2 cellular contexts compared by ENCODE assay signal in genomic region chr4:66972087-66972486, GRCh38.
TF ChIP-seq lines count a peak whose summit lies in the region.

No MANE protein-coding gene starts in this region.

TF ChIP-seq in H1, 55 proteins besides CTCF, POLR2A, EP300 and RAD21 (continues in another document):
- TF ChIP-seq USF2 (IDR thresholded peaks at IDR 0.05; ENCODE audit: low read length) (no peak), ATF2 (IDR thresholded peaks at IDR 0.05; ENCODE audit: low read length) (no peak), RFX5 (IDR thresholded peaks at IDR 0.05; ENCODE audit: borderline replicate concordance, low read depth, low read length) (no peak), CTBP2 (IDR thresholded peaks at IDR 0.05; ENCODE audit: borderline replicate concordance, insufficient read depth, insufficient read length, low read length) (no peak), MAX (IDR thresholded peaks at IDR 0.05) (no peak), POLR2AphosphoS5 (IDR thresholded peaks at IDR 0.05; ENCODE audit: low read depth, low read length) (no peak), JUN (IDR thresholded peaks at IDR 0.05; ENCODE audit: low read depth, low read length) (no peak), TEAD4 (IDR thresholded peaks at IDR 0.05; ENCODE audit: low read depth, low read length) (no peak), JUND (IDR thresholded peaks at IDR 0.05; ENCODE audit: low read length) (no peak)
- TF ChIP-seq, protein P1, sequence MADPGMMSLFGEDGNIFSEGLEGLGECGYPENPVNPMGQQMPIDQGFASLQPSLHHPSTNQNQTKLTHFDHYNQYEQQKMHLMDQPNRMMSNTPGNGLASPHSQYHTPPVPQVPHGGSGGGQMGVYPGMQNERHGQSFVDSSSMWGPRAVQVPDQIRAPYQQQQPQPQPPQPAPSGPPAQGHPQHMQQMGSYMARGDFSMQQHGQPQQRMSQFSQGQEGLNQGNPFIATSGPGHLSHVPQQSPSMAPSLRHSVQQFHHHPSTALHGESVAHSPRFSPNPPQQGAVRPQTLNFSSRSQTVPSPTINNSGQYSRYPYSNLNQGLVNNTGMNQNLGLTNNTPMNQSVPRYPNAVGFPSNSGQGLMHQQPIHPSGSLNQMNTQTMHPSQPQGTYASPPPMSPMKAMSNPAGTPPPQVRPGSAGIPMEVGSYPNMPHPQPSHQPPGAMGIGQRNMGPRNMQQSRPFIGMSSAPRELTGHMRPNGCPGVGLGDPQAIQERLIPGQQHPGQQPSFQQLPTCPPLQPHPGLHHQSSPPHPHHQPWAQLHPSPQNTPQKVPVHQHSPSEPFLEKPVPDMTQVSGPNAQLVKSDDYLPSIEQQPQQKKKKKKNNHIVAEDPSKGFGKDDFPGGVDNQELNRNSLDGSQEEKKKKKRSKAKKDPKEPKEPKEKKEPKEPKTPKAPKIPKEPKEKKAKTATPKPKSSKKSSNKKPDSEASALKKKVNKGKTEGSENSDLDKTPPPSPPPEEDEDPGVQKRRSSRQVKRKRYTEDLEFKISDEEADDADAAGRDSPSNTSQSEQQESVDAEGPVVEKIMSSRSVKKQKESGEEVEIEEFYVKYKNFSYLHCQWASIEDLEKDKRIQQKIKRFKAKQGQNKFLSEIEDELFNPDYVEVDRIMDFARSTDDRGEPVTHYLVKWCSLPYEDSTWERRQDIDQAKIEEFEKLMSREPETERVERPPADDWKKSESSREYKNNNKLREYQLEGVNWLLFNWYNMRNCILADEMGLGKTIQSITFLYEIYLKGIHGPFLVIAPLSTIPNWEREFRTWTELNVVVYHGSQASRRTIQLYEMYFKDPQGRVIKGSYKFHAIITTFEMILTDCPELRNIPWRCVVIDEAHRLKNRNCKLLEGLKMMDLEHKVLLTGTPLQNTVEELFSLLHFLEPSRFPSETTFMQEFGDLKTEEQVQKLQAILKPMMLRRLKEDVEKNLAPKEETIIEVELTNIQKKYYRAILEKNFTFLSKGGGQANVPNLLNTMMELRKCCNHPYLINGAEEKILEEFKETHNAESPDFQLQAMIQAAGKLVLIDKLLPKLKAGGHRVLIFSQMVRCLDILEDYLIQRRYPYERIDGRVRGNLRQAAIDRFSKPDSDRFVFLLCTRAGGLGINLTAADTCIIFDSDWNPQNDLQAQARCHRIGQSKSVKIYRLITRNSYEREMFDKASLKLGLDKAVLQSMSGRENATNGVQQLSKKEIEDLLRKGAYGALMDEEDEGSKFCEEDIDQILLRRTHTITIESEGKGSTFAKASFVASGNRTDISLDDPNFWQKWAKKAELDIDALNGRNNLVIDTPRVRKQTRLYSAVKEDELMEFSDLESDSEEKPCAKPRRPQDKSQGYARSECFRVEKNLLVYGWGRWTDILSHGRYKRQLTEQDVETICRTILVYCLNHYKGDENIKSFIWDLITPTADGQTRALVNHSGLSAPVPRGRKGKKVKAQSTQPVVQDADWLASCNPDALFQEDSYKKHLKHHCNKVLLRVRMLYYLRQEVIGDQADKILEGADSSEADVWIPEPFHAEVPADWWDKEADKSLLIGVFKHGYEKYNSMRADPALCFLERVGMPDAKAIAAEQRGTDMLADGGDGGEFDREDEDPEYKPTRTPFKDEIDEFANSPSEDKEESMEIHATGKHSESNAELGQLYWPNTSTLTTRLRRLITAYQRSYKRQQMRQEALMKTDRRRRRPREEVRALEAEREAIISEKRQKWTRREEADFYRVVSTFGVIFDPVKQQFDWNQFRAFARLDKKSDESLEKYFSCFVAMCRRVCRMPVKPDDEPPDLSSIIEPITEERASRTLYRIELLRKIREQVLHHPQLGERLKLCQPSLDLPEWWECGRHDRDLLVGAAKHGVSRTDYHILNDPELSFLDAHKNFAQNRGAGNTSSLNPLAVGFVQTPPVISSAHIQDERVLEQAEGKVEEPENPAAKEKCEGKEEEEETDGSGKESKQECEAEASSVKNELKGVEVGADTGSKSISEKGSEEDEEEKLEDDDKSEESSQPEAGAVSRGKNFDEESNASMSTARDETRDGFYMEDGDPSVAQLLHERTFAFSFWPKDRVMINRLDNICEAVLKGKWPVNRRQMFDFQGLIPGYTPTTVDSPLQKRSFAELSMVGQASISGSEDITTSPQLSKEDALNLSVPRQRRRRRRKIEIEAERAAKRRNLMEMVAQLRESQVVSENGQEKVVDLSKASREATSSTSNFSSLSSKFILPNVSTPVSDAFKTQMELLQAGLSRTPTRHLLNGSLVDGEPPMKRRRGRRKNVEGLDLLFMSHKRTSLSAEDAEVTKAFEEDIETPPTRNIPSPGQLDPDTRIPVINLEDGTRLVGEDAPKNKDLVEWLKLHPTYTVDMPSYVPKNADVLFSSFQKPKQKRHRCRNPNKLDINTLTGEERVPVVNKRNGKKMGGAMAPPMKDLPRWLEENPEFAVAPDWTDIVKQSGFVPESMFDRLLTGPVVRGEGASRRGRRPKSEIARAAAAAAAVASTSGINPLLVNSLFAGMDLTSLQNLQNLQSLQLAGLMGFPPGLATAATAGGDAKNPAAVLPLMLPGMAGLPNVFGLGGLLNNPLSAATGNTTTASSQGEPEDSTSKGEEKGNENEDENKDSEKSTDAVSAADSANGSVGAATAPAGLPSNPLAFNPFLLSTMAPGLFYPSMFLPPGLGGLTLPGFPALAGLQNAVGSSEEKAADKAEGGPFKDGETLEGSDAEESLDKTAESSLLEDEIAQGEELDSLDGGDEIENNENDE (IDR thresholded peaks at IDR 0.05; ENCODE audit: insufficient replicate concordance, low read length) = no peak

TF ChIP-seq in WTC11, 78 proteins besides CTCF, POLR2A, EP300 and RAD21:
- TF ChIP-seq NR2C2 (CRISPR knock-in tag; IDR thresholded peaks at IDR 0.05) (no peak), ESRRA (CRISPR knock-in tag; IDR thresholded peaks at IDR 0.05; ENCODE audit: borderline replicate concordance) (no peak), ZNF281 (CRISPR knock-in tag; IDR thresholded peaks at IDR 0.05) (no peak), AFF4 (CRISPR knock-in tag; IDR thresholded peaks at IDR 0.05; ENCODE audit: borderline replicate concordance) (no peak), IRF2 (CRISPR knock-in tag; IDR thresholded peaks at IDR 0.05; ENCODE audit: borderline replicate concordance, low read depth) (no peak), MAX (CRISPR knock-in tag; IDR thresholded peaks at IDR 0.05) (no peak), GTF2I (CRISPR knock-in tag; conservative IDR thresholded peaks at IDR 0.05) (no peak), RELA (CRISPR knock-in tag; IDR thresholded peaks at IDR 0.05; ENCODE audit: borderline replicate concordance) (no peak), SOX15 (CRISPR knock-in tag; IDR thresholded peaks at IDR 0.05) (no peak), MXD4 (CRISPR knock-in tag; IDR thresholded peaks at IDR 0.05; ENCODE audit: borderline replicate concordance) (no peak), SMAD4 (CRISPR knock-in tag; IDR thresholded peaks at IDR 0.05) (no peak), ZNF423 (CRISPR knock-in tag; IDR thresholded peaks at IDR 0.05) (no peak), RORB (CRISPR knock-in tag; IDR thresholded peaks at IDR 0.05) (no peak)
- TF ChIP-seq, protein P2, sequence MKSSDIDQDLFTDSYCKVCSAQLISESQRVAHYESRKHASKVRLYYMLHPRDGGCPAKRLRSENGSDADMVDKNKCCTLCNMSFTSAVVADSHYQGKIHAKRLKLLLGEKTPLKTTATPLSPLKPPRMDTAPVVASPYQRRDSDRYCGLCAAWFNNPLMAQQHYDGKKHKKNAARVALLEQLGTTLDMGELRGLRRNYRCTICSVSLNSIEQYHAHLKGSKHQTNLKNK (CRISPR knock-in tag; IDR thresholded peaks at IDR 0.05) = no peak
- TF ChIP-seq, protein P3, sequence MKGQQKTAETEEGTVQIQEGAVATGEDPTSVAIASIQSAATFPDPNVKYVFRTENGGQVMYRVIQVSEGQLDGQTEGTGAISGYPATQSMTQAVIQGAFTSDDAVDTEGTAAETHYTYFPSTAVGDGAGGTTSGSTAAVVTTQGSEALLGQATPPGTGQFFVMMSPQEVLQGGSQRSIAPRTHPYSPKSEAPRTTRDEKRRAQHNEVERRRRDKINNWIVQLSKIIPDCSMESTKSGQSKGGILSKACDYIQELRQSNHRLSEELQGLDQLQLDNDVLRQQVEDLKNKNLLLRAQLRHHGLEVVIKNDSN (CRISPR knock-in tag; IDR thresholded peaks at IDR 0.05) = no peak
- TF ChIP-seq, protein P4, sequence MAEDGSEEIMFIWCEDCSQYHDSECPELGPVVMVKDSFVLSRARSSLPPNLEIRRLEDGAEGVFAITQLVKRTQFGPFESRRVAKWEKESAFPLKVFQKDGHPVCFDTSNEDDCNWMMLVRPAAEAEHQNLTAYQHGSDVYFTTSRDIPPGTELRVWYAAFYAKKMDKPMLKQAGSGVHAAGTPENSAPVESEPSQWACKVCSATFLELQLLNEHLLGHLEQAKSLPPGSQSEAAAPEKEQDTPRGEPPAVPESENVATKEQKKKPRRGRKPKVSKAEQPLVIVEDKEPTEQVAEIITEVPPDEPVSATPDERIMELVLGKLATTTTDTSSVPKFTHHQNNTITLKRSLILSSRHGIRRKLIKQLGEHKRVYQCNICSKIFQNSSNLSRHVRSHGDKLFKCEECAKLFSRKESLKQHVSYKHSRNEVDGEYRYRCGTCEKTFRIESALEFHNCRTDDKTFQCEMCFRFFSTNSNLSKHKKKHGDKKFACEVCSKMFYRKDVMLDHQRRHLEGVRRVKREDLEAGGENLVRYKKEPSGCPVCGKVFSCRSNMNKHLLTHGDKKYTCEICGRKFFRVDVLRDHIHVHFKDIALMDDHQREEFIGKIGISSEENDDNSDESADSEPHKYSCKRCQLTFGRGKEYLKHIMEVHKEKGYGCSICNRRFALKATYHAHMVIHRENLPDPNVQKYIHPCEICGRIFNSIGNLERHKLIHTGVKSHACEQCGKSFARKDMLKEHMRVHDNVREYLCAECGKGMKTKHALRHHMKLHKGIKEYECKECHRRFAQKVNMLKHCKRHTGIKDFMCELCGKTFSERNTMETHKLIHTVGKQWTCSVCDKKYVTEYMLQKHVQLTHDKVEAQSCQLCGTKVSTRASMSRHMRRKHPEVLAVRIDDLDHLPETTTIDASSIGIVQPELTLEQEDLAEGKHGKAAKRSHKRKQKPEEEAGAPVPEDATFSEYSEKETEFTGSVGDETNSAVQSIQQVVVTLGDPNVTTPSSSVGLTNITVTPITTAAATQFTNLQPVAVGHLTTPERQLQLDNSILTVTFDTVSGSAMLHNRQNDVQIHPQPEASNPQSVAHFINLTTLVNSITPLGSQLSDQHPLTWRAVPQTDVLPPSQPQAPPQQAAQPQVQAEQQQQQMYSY (CRISPR knock-in tag; IDR thresholded peaks at IDR 0.05) = no peak
